ENCODE assay signal across 24 cellular contexts in the genomic region with DNA sequence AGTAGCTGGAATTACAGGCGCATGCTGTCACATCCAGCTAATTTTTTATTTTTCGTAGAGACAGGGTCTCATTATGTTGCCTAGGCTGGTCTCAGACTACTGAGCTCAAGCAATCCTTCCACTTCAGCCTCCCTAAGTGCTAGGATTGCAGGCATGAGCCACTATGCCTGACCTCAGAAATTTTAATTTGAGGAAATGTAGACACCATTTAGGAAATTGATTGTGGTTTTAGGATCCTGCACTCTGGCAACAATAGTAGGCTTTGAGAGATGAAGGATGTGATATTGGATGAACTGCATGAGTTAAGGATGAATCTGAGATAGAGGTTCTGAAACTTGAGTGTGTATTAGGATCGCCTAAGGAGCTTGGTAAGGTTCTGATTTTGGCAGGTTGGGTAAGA.
A peak's percentile ranks its signal among the peaks of the same experiment; 100 is the strongest.
DNase-seq lines count a peak whose midpoint lies in the region; ATAC-seq, FAIRE-seq and TF ChIP-seq lines count a peak whose summit lies in the region.
"Had no signal": no experiment of that assay in that cellular context is flagged by ENCODE, and none has a peak within 500 bp of the region (broad histone marks: within the 10 kb centered on the region; RNA-seq: fewer than 3 reads in every experiment).

No MANE protein-coding gene starts in this region.

- H3K18ac ChIP-seq in mesendoderm (ENCODE audit: low read length), result no peak overlapping the region

- H3K23ac ChIP-seq in mesendoderm (ENCODE audit: low read length), result no peak overlapping the region

- no peak overlapping the region for H4K5ac ChIP-seq in mesendoderm (ENCODE audit: low read length)

- H3K27me3 ChIP-seq in mesendoderm (ENCODE audit: insufficient read depth, low read length, poor library complexity), result no peaks in the 10 kb centered on the region
- H3K27me3 ChIP-seq: BLaER1 treated with 17β-estradiol and CSF1 and Interleukin-3, amounts not matched to agents 10 nM and 100 nM; MG63; Peyer's patch; SJSA1 had no signal

- TF ChIP-seq POLR2A in H54 (IDR thresholded peaks at IDR 0.05; ENCODE audit: low read depth, low read length), result no peak

- H2BK120ac ChIP-seq in mesendoderm (ENCODE audit: low read depth, low read length), result no peak overlapping the region

- no peak overlapping the region for H3K9ac ChIP-seq in mesendoderm (ENCODE audit: low read length)
- H3K9ac ChIP-seq: BLaER1 treated with 17β-estradiol and CSF1 and Interleukin-3, amounts not matched to agents 10 nM and 100 nM; GM23248 had no signal

- no peak overlapping the region for H3K4me2 ChIP-seq in mesendoderm (ENCODE audit: low read length)

- no peak overlapping the region for H3K27ac ChIP-seq in mesendoderm (ENCODE audit: low read depth, low read length)
- H3K27ac ChIP-seq: BLaER1 treated with 17β-estradiol and CSF1 and Interleukin-3, amounts not matched to agents 10 nM and 100 nM; GM23248; Peyer's patch; SJSA1 had no signal

- H2BK5ac ChIP-seq in mesendoderm (ENCODE audit: low read length), result no peak overlapping the region

- peak overlapping the region; percentile 36 for H3K4ac ChIP-seq in mesendoderm (ENCODE audit: low read depth, low read length)

- no peaks in the 10 kb centered on the region for H3K4me1 ChIP-seq in mesendoderm (ENCODE audit: control insufficient read depth, low read depth, low read length)
- H3K4me1 ChIP-seq: Peyer's patch, SJSA1 had no signal

- ATAC-seq in GM21825 (IDR thresholded peaks at IDR 0.05; ENCODE audit: unreplicated experiment), result no peak
- ATAC-seq in HG02610 (IDR thresholded peaks at IDR 0.05; ENCODE audit: unreplicated experiment), result no peak
- ATAC-seq in sciatic nerve, result no peak
- ATAC-seq: HCT116, Right ventricle myocardium inferior had no signal

- H4K8ac ChIP-seq in mesendoderm (ENCODE audit: low read depth, low read length), result no peak overlapping the region

- no peak overlapping the region for H3K4me3 ChIP-seq in mesendoderm (ENCODE audit: low read length)
- H3K4me3 ChIP-seq: BLaER1 treated with 17β-estradiol and CSF1 and Interleukin-3, amounts not matched to agents 10 nM and 100 nM; GM23248; MG63; Peyer's patch; SJSA1 had no signal

- H3K79me2 ChIP-seq in mesendoderm (ENCODE audit: control insufficient read depth, insufficient read depth, low read length), result no peaks in the 10 kb centered on the region

- no peaks in the 10 kb centered on the region for H3K36me3 ChIP-seq in mesendoderm (ENCODE audit: control insufficient read depth, insufficient read depth, low read length)
- H3K36me3 ChIP-seq: BLaER1 treated with 17β-estradiol and CSF1 and Interleukin-3, amounts not matched to agents 10 nM and 100 nM; MG63; Peyer's patch; SJSA1 had no signal

- H2BK15ac ChIP-seq in mesendoderm (replicated peaks; ENCODE audit: low read depth), result no peak overlapping the region

- H3K56ac ChIP-seq in mesendoderm (ENCODE audit: low read length), result no peak overlapping the region

- FAIRE-seq in H54 (lab: Jason Lieb, UNC) (peak; percentile 66), RCC 7860 (lab: Jason Lieb, UNC) (no peak)
- FAIRE-seq: GM12891 had no signal

- H3K79me1 ChIP-seq in mesendoderm (ENCODE audit: low read length), result no peaks in the 10 kb centered on the region

- intact Hi-C loops in sciatic nerve (cut with DNase I), result no loop called here

- WGBS in mesendoderm (ENCODE audit: extremely low coverage, insufficient coverage, low lambda C conversion rate), result no CpG with 5 or more reads among the region's 3 CpGs

- DNase-seq in H54 (ENCODE audit: insufficient read length, low spot score), result no peak
- DNase-seq in RCC 7860 (ENCODE audit: low spot score), result peak; percentile 48
- no peak for DNase-seq in mesendoderm
- DNase-seq in sciatic nerve (ENCODE audit: low spot score), result no peak
- DNase-seq in Ammon's horn (ENCODE audit: low spot score), result no peak
- DNase-seq: ACHN; Caco-2; CD4-positive, alpha-beta memory T cell; DMS153; GM23248; MG63; NCI-H1417; NCI-H1694 treated with DMSO at 0.1 percent for 48 hours; NCI-H2081 treated with DMSO at 0.1 percent for 48 hours; NCI-H524 treated with DMSO at 0.1 percent for 48 hours; NCI-H82; Peyer's patch had no signal

- no peak overlapping the region for H2AK5ac ChIP-seq in mesendoderm (ENCODE audit: low read length)
